13 cellular contexts compared by ENCODE assay signal in the genomic region with DNA sequence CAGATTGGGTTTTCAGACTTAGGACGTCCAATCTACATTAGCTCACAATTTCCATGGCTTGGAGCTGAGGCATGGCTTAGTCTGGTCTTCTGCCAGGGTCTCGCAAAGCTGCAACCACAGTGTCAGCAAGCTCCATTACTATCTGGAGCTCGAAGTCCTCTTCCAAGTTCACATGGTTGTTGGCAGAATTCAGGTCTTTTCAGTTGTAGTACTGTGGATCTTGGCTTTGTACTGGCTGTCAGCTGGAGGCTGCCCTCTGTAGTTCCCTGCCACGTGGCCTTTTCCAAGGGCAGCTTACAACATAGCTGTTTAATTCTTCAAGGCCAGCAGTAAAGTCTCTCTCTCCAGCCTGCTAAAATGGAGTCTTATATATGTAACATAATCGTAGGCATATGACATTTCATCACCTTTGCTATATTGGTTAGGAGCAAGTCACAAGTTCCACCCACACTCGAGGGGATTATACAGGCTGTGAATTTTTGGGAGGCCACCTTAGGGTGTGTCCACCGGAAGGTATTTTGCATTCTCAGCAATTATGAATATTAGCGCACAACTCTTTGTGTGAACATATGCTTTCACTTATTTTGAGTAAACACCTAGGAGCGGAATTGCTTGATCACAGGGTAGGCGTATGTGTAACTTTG. TPM values are rescaled to one million over a fixed set of nuclear protein-coding genes. Genes with fewer than 3 reads are reported as not detected.
DNase-seq lines count a peak whose midpoint lies in the region; ATAC-seq and TF ChIP-seq lines count a peak whose summit lies in the region.
"Had no signal": no experiment of that assay in that cellular context is flagged by ENCODE, and none has a peak within 500 bp of the region (broad histone marks: within the 10 kb centered on the region; RNA-seq: fewer than 3 reads in every experiment).

No MANE protein-coding gene starts in this region.

- H3K36me3 Mint-ChIP-seq in activated naive CD4-positive, alpha-beta T cell treated with anti-CD3 and anti-CD28 coated beads, Interleukin-2, amount 50 U/mL, for 24 hours = peaks cover 5% of the 10 kb centered on the region
- no peaks in the 10 kb centered on the region for H3K36me3 Mint-ChIP-seq in activated naive CD4-positive, alpha-beta T cell treated with anti-CD3 and anti-CD28 coated beads, Interleukin-2, amount 10 ng/mL, durations not matched to agents 7 days and 5 days

- no peak for DNase-seq in activated naive CD4-positive, alpha-beta T cell treated with anti-CD3 and anti-CD28 coated beads, Interleukin-2, amount 10 ng/mL, durations not matched to agents 7 days and 5 days
- DNase-seq in stimulated activated CD4-positive, alpha-beta T cell treated with anti-CD3 and anti-CD28 coated beads, TNF-alpha, amount 100 ng/mL, for 48 hours (ENCODE audit: low read depth in 3 of 3) = peak in 2 of 3 donors; percentile 18 to 23
- DNase-seq in iPS-NIHi11 (ENCODE audit: low spot score) (no peak), tibial nerve (ENCODE audit: low spot score in 2 of 2) (no peak)
- DNase-seq: endodermal cell, glutamatergic neuron, H7 had no signal

- H3K4me3 ChIP-seq in tibial nerve = no peak overlapping the region

- H3K27ac Mint-ChIP-seq in activated naive CD4-positive, alpha-beta T cell treated with anti-CD3 and anti-CD28 coated beads, Interleukin-2, amount 50 U/mL, for 24 hours = peak overlapping the region; percentile 68
- no peak overlapping the region for H3K27ac Mint-ChIP-seq in activated naive CD4-positive, alpha-beta T cell treated with anti-CD3 and anti-CD28 coated beads, Interleukin-2, amount 10 ng/mL, durations not matched to agents 7 days and 5 days
- H3K27ac Mint-ChIP-seq: endodermal cell, nephron had no signal

- no peak for TF ChIP-seq CTCF in tibial nerve (IDR thresholded peaks at IDR 0.05)

- WGBS in tibial nerve, 2 donors = 83 to 87% methylated on average over 10 of the region's 10 CpGs

- no peak overlapping the region for H3K27ac ChIP-seq in tibial nerve
- H3K27ac ChIP-seq: HL-60 had no signal

- H3K27me3 Mint-ChIP-seq in activated naive CD4-positive, alpha-beta T cell treated with anti-CD3 and anti-CD28 coated beads, Interleukin-2, amount 50 U/mL, for 24 hours = peaks cover 3% of the 10 kb centered on the region
- peaks cover 4% of the 10 kb centered on the region for H3K27me3 Mint-ChIP-seq in activated naive CD4-positive, alpha-beta T cell treated with anti-CD3 and anti-CD28 coated beads, Interleukin-2, amount 10 ng/mL, durations not matched to agents 7 days and 5 days

- no peak overlapping the region for H3K4me3 Mint-ChIP-seq in activated naive CD4-positive, alpha-beta T cell treated with anti-CD3 and anti-CD28 coated beads, Interleukin-2, amount 50 U/mL, for 24 hours
- H3K4me3 Mint-ChIP-seq in activated naive CD4-positive, alpha-beta T cell treated with anti-CD3 and anti-CD28 coated beads, Interleukin-2, amount 10 ng/mL, durations not matched to agents 7 days and 5 days = no peak overlapping the region
- H3K4me3 Mint-ChIP-seq: endodermal cell, nephron had no signal

- no peaks in the 10 kb centered on the region for H3K4me1 ChIP-seq in tibial nerve

- CTCF ChIA-PET in activated naive CD4-positive, alpha-beta T cell treated with anti-CD3 and anti-CD28 coated beads, Interleukin-2, amount 10 ng/mL, durations not matched to agents 7 days and 5 days (lab: Charles Lee) = interaction anchor here (0.7 to 1.7 kb wide), 5 partner anchors 19 to 94 kb away, joined by 3 to 5 read pairs (median 4); no protein-coding TSS in a partner anchor

- ATAC-seq in GM21447 (IDR thresholded peaks at IDR 0.05; ENCODE audit: unreplicated experiment) (peak; percentile 8), HG03439 (IDR thresholded peaks at IDR 0.05; ENCODE audit: unreplicated experiment) (peak; percentile 41), GM21723 (IDR thresholded peaks at IDR 0.05; ENCODE audit: unreplicated experiment) (no peak)

- TF ChIP-seq POLR2A in tibial nerve (IDR thresholded peaks at IDR 0.05) = no peak

- peaks cover 0 to 20% (median 0%) of the 10 kb centered on the region in 4 donors for H3K9me3 ChIP-seq in tibial nerve

- H3K36me3 ChIP-seq in tibial nerve = no peaks in the 10 kb centered on the region

- no peak for TF ChIP-seq EP300 in tibial nerve (IDR thresholded peaks at IDR 0.05)

- no peaks in the 10 kb centered on the region for H3K4me1 Mint-ChIP-seq in activated naive CD4-positive, alpha-beta T cell treated with anti-CD3 and anti-CD28 coated beads, Interleukin-2, amount 50 U/mL, for 24 hours
- peaks cover 8% of the 10 kb centered on the region for H3K4me1 Mint-ChIP-seq in activated naive CD4-positive, alpha-beta T cell treated with anti-CD3 and anti-CD28 coated beads, Interleukin-2, amount 10 ng/mL, durations not matched to agents 7 days and 5 days
- H3K4me1 Mint-ChIP-seq: endodermal cell, nephron had no signal

- H3K9me3 Mint-ChIP-seq in activated naive CD4-positive, alpha-beta T cell treated with anti-CD3 and anti-CD28 coated beads, Interleukin-2, amount 50 U/mL, for 24 hours = no peaks in the 10 kb centered on the region
- peaks cover 2% of the 10 kb centered on the region for H3K9me3 Mint-ChIP-seq in activated naive CD4-positive, alpha-beta T cell treated with anti-CD3 and anti-CD28 coated beads, Interleukin-2, amount 10 ng/mL, durations not matched to agents 7 days and 5 days

- H3K27me3 ChIP-seq in tibial nerve = no peaks in the 10 kb centered on the region

RNA-seq across cellular contexts. Expression of gene EPC2, which starts 41.5 kb away (rescaled TPM):
- total RNA-seq in tibial nerve = 10 to 100 TPM; 23.4 to 26.5 (median 25.3) TPM

Comparison
In these comparisons a context has a peak if more than half of its experiments do, and no peak if none do; other contexts are left out.
1. DNase-seq: peak in stimulated activated CD4-positive, alpha-beta T cell treated with anti-CD3 and anti-CD28 coated beads, TNF-alpha, amount 100 ng/mL, for 48 hours (2 of 3); none in activated naive CD4-positive, alpha-beta T cell treated with anti-CD3 and anti-CD28 coated beads, Interleukin-2, amount 10 ng/mL, durations not matched to agents 7 days and 5 days (single experiment), iPS-NIHi11 (single experiment) and tibial nerve (0 of 2).